In the genomic region with DNA sequence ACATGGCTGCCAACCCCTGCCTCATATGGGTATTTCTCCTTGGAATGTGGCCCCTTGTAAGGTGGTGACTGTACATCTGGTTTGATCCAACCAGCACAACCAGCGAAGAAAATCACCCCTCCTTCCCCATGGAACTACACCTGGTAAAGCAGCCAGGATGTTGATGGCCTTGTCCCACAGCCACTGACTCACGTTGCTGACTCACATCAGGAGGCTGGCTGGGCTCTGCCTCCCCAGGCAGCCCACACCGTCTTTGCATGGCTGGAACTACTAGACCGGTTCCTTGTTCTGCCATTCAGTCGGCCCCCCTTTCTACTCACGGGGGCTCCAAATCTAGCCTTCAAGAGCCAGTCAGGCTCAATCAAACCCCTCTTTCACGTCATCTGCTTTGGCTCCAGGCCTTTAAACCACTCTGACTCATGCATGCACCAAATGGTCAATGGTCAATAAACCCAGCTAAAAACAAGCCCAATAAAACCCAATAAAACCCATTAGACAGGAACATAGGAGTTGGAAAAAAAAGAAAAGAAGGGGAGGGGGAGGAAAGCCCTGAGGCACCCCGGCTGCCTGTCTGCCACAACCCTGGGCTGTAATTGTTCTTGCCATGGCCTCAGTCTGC, we compare ENCODE assay signal across 8 cellular contexts.
A peak's percentile ranks its signal among the peaks of the same experiment; 100 is the strongest.
DNase-seq lines count a peak whose midpoint lies in the region; ATAC-seq and TF ChIP-seq lines count a peak whose summit lies in the region.

No MANE protein-coding gene starts in this region.

- DNase-seq in RWPE2 (ENCODE audit: low spot score) (peak; percentile 96), NCI-H2196 treated with DMSO at 0.1 percent for 48 hours (lab: John Stamatoyannopoulos, UW; ENCODE audit: unreplicated experiment) (no peak), HuH-7 (ENCODE audit: low spot score) (no peak)
- DNase-seq in stimulated activated CD4-positive, alpha-beta T cell treated with anti-CD3 and anti-CD28 coated beads, Interleukin-1b, Interleukin-23, amount 100 ng/mL, for 48 hours, result peak; percentile 37

- H3K27me3 ChIP-seq in RWPE2 (ENCODE audit: insufficient read depth, poor library complexity, severe bottlenecking) (no peaks in the 10 kb centered on the region), esophagus (ENCODE audit: control insufficient read depth in 1 of 2, insufficient read depth in 2 of 2, low read length in 2 of 2) (no peaks in the 10 kb centered on the region)

- no peaks in the 10 kb centered on the region for H3K9me3 ChIP-seq in RWPE2 (ENCODE audit: severe bottlenecking)
- no peaks in the 10 kb centered on the region for H3K9me3 ChIP-seq in esophagus (ENCODE audit: control insufficient read depth in 2 of 2, insufficient read depth in 1 of 2, low read depth in 1 of 2, low read length in 1 of 2)

- no peak for TF ChIP-seq CTCF in RWPE2 (IDR thresholded peaks at IDR 0.05; ENCODE audit: poor library complexity, severe bottlenecking)

- WGBS in esophagus, 2 donors, result 39 to 55% methylated on average over 8 of the region's 8 CpGs

- H3K27ac ChIP-seq in RWPE2 (ENCODE audit: poor library complexity, severe bottlenecking) (peak overlapping the region; percentile 99), esophagus (ENCODE audit: low read depth in 2 of 2, low read length in 1 of 2) (peak overlapping the region; percentile 66 to 89)

- H3K4me3 ChIP-seq in RWPE2 (ENCODE audit: severe bottlenecking), result no peak overlapping the region
- no peak overlapping the region for H3K4me3 ChIP-seq in esophagus (ENCODE audit: low read depth in 1 of 2, low read length in 2 of 2)

- H3K36me3 ChIP-seq in RWPE2 (ENCODE audit: low read depth) (no peaks in the 10 kb centered on the region), esophagus (ENCODE audit: control insufficient read depth in 2 of 2, insufficient read depth in 2 of 2, low read length in 1 of 2) (no peaks in the 10 kb centered on the region)

- ATAC-seq in GM19463 (IDR thresholded peaks at IDR 0.05; ENCODE audit: unreplicated experiment) (peak; percentile 70), RWPE2 (ENCODE audit: low read depth) (peak; percentile 87), GM21423 (IDR thresholded peaks at IDR 0.05; ENCODE audit: unreplicated experiment) (no peak), GM21360 (IDR thresholded peaks at IDR 0.05; ENCODE audit: unreplicated experiment) (no peak)

- H3K4me1 ChIP-seq in RWPE2 (ENCODE audit: insufficient read depth, poor library complexity, severe bottlenecking) (peaks cover 46% of the 10 kb centered on the region), esophagus (ENCODE audit: control insufficient read depth in 2 of 2, insufficient read depth in 2 of 2, low read length in 1 of 2) (peaks cover 0 to 12% of the 10 kb centered on the region in 2 donors)

Comparison
In these comparisons a context has a peak if more than half of its experiments do, and no peak if none do; other contexts are left out.
1. ATAC-seq: peak in GM19463 (single experiment) and RWPE2 (single experiment); none in GM21423 (single experiment) and GM21360 (single experiment).
2. DNase-seq: peak in RWPE2 (single experiment) and stimulated activated CD4-positive, alpha-beta T cell treated with anti-CD3 and anti-CD28 coated beads, Interleukin-1b, Interleukin-23, amount 100 ng/mL, for 48 hours (single experiment); none in NCI-H2196 treated with DMSO at 0.1 percent for 48 hours (single experiment) and HuH-7 (single experiment).